In genomic region chr10:31836569-31837406, GRCh38 we compare ENCODE assay signal across 8 cellular contexts.
DNase-seq lines count a peak whose midpoint lies in the region; ATAC-seq and TF ChIP-seq lines count a peak whose summit lies in the region.

No MANE protein-coding gene starts in this region.

- no peak overlapping the region for H2AFZ ChIP-seq in Loucy (ENCODE audit: low read length)

- H4K20me1 ChIP-seq in Loucy (ENCODE audit: insufficient read depth, low read length, poor library complexity, severe bottlenecking) = no peaks in the 10 kb centered on the region

- H3K4me2 ChIP-seq in Loucy (ENCODE audit: low read depth, low read length, poor library complexity, severe bottlenecking) = no peak overlapping the region

- H3F3A ChIP-seq in Loucy (ENCODE audit: low read depth) = no peaks in the 10 kb centered on the region

- DNase-seq in stimulated activated CD4-positive, alpha-beta T cell treated with anti-CD3 and anti-CD28 coated beads, Interleukin-15, amount 100 ng/mL, for 24 hours = peak; percentile 6
- no peak for DNase-seq in stimulated activated CD4-positive, alpha-beta T cell treated with anti-CD3 and anti-CD28 coated beads, Interleukin-2, amount 100 ng/mL, for 48 hours
- DNase-seq in brain microvascular endothelial cell = peak; percentile 40
- DNase-seq in lower lobe of right lung = no peak
- no peak for DNase-seq in aorta
- no peak for DNase-seq in activated effector memory CD4-positive, alpha-beta T cell treated with Interleukin-2 at 50 U/mL for 16 hours
- DNase-seq in activated T-helper 2 cell treated with anti-CD3 and anti-CD28 coated beads, Interferon-gamma antibody, Interleukin-2, Interleukin-4, amounts not matched to agents 10 μg/mL and 5 μg/mL and 100 μg/mL, durations not matched to agents 14 hours and 24 hours and 36 hours (ENCODE audit: low spot score) = no peak

- no peak overlapping the region for H3K4me3 Mint-ChIP-seq in activated T-helper 2 cell treated with anti-CD3 and anti-CD28 coated beads, Interferon-gamma antibody, Interleukin-2, Interleukin-4, amounts not matched to agents 10 μg/mL and 5 μg/mL and 100 μg/mL, durations not matched to agents 14 hours and 24 hours and 36 hours (ENCODE audit: low read depth)

- no peaks in the 10 kb centered on the region for H3K9me3 Mint-ChIP-seq in activated T-helper 2 cell treated with anti-CD3 and anti-CD28 coated beads, Interferon-gamma antibody, Interleukin-2, Interleukin-4, amounts not matched to agents 10 μg/mL and 5 μg/mL and 100 μg/mL, durations not matched to agents 14 hours and 24 hours and 36 hours

- no peaks in the 10 kb centered on the region for H3K27me3 Mint-ChIP-seq in activated T-helper 2 cell treated with anti-CD3 and anti-CD28 coated beads, Interferon-gamma antibody, Interleukin-2, Interleukin-4, amounts not matched to agents 10 μg/mL and 5 μg/mL and 100 μg/mL, durations not matched to agents 14 hours and 24 hours and 36 hours (ENCODE audit: low read depth)

- H3K9me3 ChIP-seq in Loucy (ENCODE audit: insufficient read depth, low read depth, low read length) (no peaks in the 10 kb centered on the region), lower lobe of right lung (no peaks in the 10 kb centered on the region), aorta (ENCODE audit: control insufficient read depth, low read length) (no peaks in the 10 kb centered on the region)

- no peak overlapping the region for H3K4me3 ChIP-seq in Loucy (ENCODE audit: low read length, poor library complexity, severe bottlenecking)
- no peak overlapping the region for H3K4me3 ChIP-seq in brain microvascular endothelial cell (ENCODE audit: low read depth, low read length)
- no peak overlapping the region for H3K4me3 ChIP-seq in lower lobe of right lung
- H3K4me3 ChIP-seq in aorta (ENCODE audit: low read length in 2 of 2) = no peak overlapping the region

- intact Hi-C loops in lower lobe of right lung (cut with DNase I) (no loop called here), aorta (cut with DNase I) (loop anchor here in 1 of 2 donors (10.0 kb wide), 1 partner anchor 358 kb away; no protein-coding TSS in a partner anchor)
- intact Hi-C loops in activated T-helper 2 cell treated with anti-CD3 and anti-CD28 coated beads, Interferon-gamma antibody, Interleukin-2, Interleukin-4, amounts not matched to agents 10 μg/mL and 5 μg/mL and 100 μg/mL, durations not matched to agents 14 hours and 24 hours and 36 hours (cut with micrococcal nuclease) = no loop called here

- TF ChIP-seq CTCF in Loucy (conservative IDR thresholded peaks at IDR 0.05; ENCODE audit: low read length) (peak; percentile 78), brain microvascular endothelial cell (IDR thresholded peaks at IDR 0.05; ENCODE audit: low read depth, low read length, missing control alignments) (peak; percentile 90), lower lobe of right lung (IDR thresholded peaks at IDR 0.05) (peak; percentile 51)

- ATAC-seq in lower lobe of right lung = peak in 1 of 2 donors; percentile 41
- ATAC-seq in aorta (ENCODE audit: low FRiP score) = no peak

- no peak overlapping the region for H3K9ac ChIP-seq in Loucy (ENCODE audit: low read depth, low read length, poor library complexity, severe bottlenecking)

- in situ Hi-C loops in brain microvascular endothelial cell (cut with HindIII; ENCODE audit: low pct_ligation_motif_present, low sequenced_read_pairs) = no loop called here

- no peaks in the 10 kb centered on the region for H3K9me2 ChIP-seq in Loucy (replicated peaks; ENCODE audit: low read depth, low read length)

- no peak overlapping the region for H3K27ac ChIP-seq in brain microvascular endothelial cell
- H3K27ac ChIP-seq in lower lobe of right lung = no peak overlapping the region
- no peak overlapping the region for H3K27ac ChIP-seq in aorta (ENCODE audit: low read depth in 1 of 2, low read length in 2 of 2)

- 49 to 57% methylated on average over 9 of the region's 9 CpGs for WGBS in aorta, 2 donors

- H3K79me2 ChIP-seq in Loucy (ENCODE audit: insufficient read depth, low read length) = no peaks in the 10 kb centered on the region

- H3K36me3 ChIP-seq in Loucy (ENCODE audit: insufficient read depth, low read length) (no peaks in the 10 kb centered on the region; the same call in 1 of the 2 replicates), brain microvascular endothelial cell (replicated peaks) (no peaks in the 10 kb centered on the region), lower lobe of right lung (no peaks in the 10 kb centered on the region), aorta (ENCODE audit: control insufficient read depth in 1 of 2, insufficient read depth in 2 of 2, low read length in 1 of 2) (no peaks in the 10 kb centered on the region)

- H3K4me1 ChIP-seq in Loucy (ENCODE audit: insufficient read depth, low read length, poor library complexity, severe bottlenecking) = peaks cover 7% of the 10 kb centered on the region
- no peaks in the 10 kb centered on the region for H3K4me1 ChIP-seq in lower lobe of right lung
- peaks cover 0 to 3% of the 10 kb centered on the region in 2 donors for H3K4me1 ChIP-seq in aorta (ENCODE audit: control insufficient read depth in 1 of 2, insufficient read depth in 2 of 2, low read length in 2 of 2)

- no peaks in the 10 kb centered on the region for H3K4me1 Mint-ChIP-seq in activated T-helper 2 cell treated with anti-CD3 and anti-CD28 coated beads, Interferon-gamma antibody, Interleukin-2, Interleukin-4, amounts not matched to agents 10 μg/mL and 5 μg/mL and 100 μg/mL, durations not matched to agents 14 hours and 24 hours and 36 hours (ENCODE audit: low read depth)

- H3K27me3 ChIP-seq in Loucy (ENCODE audit: insufficient read depth, low read length, poor library complexity, severe bottlenecking) = no peaks in the 10 kb centered on the region
- H3K27me3 ChIP-seq in brain microvascular endothelial cell (replicated peaks) = no peaks in the 10 kb centered on the region
- H3K27me3 ChIP-seq in lower lobe of right lung (ENCODE audit: low read depth) = no peaks in the 10 kb centered on the region
- H3K27me3 ChIP-seq in aorta (ENCODE audit: control insufficient read depth in 1 of 2, insufficient read depth in 2 of 2, low read length in 1 of 2) = no peaks in the 10 kb centered on the region

- no peak overlapping the region for H3K27ac Mint-ChIP-seq in activated T-helper 2 cell treated with anti-CD3 and anti-CD28 coated beads, Interferon-gamma antibody, Interleukin-2, Interleukin-4, amounts not matched to agents 10 μg/mL and 5 μg/mL and 100 μg/mL, durations not matched to agents 14 hours and 24 hours and 36 hours

- no peaks in the 10 kb centered on the region for H3K36me3 Mint-ChIP-seq in activated T-helper 2 cell treated with anti-CD3 and anti-CD28 coated beads, Interferon-gamma antibody, Interleukin-2, Interleukin-4, amounts not matched to agents 10 μg/mL and 5 μg/mL and 100 μg/mL, durations not matched to agents 14 hours and 24 hours and 36 hours (ENCODE audit: low read depth)

Comparison
In these comparisons a context has a peak if more than half of its experiments do, and no peak if none do; other contexts are left out.
1. DNase-seq: peak in stimulated activated CD4-positive, alpha-beta T cell treated with anti-CD3 and anti-CD28 coated beads, Interleukin-15, amount 100 ng/mL, for 24 hours (single experiment) and brain microvascular endothelial cell (single experiment); none in stimulated activated CD4-positive, alpha-beta T cell treated with anti-CD3 and anti-CD28 coated beads, Interleukin-2, amount 100 ng/mL, for 48 hours (0 of 2), lower lobe of right lung (single experiment), aorta (0 of 2), activated effector memory CD4-positive, alpha-beta T cell treated with Interleukin-2 at 50 U/mL for 16 hours (single experiment) and activated T-helper 2 cell treated with anti-CD3 and anti-CD28 coated beads, Interferon-gamma antibody, Interleukin-2, Interleukin-4, amounts not matched to agents 10 μg/mL and 5 μg/mL and 100 μg/mL, durations not matched to agents 14 hours and 24 hours and 36 hours (single experiment).
2. Peak in every context shown above with its lines, with median percentiles within 50 percentile points of each other: CTCF ChIP-seq.